In the genomic region with DNA sequence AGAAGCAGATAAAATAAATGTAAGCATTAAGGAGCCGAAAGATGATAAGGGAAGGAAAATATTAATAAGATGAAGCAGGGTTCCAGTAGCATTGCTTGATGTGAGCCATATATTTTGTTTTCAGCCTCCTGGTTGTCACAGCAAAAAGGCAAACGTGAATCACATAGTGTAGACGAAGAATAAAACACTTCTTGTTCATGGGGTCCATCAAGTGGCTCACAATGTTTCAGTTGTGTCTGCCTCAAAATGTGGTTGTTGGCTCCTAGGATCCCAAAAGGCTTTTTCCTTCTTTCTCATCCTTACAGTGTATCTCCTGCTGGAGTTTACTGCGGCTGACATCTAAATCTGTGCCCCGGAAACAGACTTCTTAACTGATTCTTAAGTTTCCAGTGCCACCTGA, we compare ENCODE assay signal across 23 cellular contexts.
DNase-seq lines count a peak whose midpoint lies in the region; ATAC-seq, FAIRE-seq and TF ChIP-seq lines count a peak whose summit lies in the region.
"Had no signal": no experiment of that assay in that cellular context is flagged by ENCODE, and none has a peak within 500 bp of the region (broad histone marks: within the 10 kb centered on the region; RNA-seq: fewer than 3 reads in every experiment).

No MANE protein-coding gene starts in this region.

- no peak overlapping the region for H3K4me3 Mint-ChIP-seq in osteocyte (ENCODE audit: unreplicated experiment)
- H3K4me3 Mint-ChIP-seq: CD4-positive, CD25-positive, alpha-beta regulatory T cell; GM23338; HFFc6 had no signal

- peaks cover 39% of the 10 kb centered on the region for H3K4me1 Mint-ChIP-seq in osteocyte (ENCODE audit: unreplicated experiment)

- H2BK12ac ChIP-seq in mesenchymal stem cell (ENCODE audit: low read length in 2 of 2) = no peak overlapping the region

- FAIRE-seq in K562 (lab: Jason Lieb, UNC) = peak; percentile 11
- FAIRE-seq: A204.1, HTR-8/SVneo had no signal

- H3K4me2 ChIP-seq in PC-9 (no peak overlapping the region), K562 (ENCODE audit: insufficient read depth, low read length) (no peak overlapping the region), mesenchymal stem cell (ENCODE audit: low read length, poor library complexity, severe bottlenecking) (no peak overlapping the region)
- H3K4me2 ChIP-seq: BLaER1, GM23338, KMS-11, SK-N-SH had no signal

- DNase-seq in PC-9 (no peak), K562 (ENCODE audit: extremely low read depth in 1 of 4, low spot score in 3 of 4) (no peak), mesenchymal stem cell (no peak), osteocyte (ENCODE audit: extremely low spot score, unreplicated experiment) (no peak), occipital lobe (lab: John Stamatoyannopoulos, UW) (no peak), NCI-H524 (lab: John Stamatoyannopoulos, UW) (no peak)
- no peak for DNase-seq in activated CD8-positive, alpha-beta memory T cell treated with anti-CD3 and anti-CD28 coated beads, Interleukin-2, amount 50 U/mL, for 48 hours
- DNase-seq: CD4-positive, CD25-positive, alpha-beta regulatory T cell; HFFc6; NCI-H1048; NCI-H1417 treated with DMSO at 0.1 percent for 48 hours; NCI-H1694 treated with DMSO at 0.1 percent for 48 hours; NCI-H2081; NCI-H2227 treated with DMSO at 0.1 percent for 48 hours; NCI-H69; SIG-M5; SK-N-SH had no signal

- peaks cover 66% of the 10 kb centered on the region for H3F3A ChIP-seq in PC-9 (ENCODE audit: insufficient read depth, low read depth)

- TF ChIP-seq RAD21 in K562 (CRISPR knock-in tag; conservative IDR thresholded peaks at IDR 0.05 in 1 of 2, IDR thresholded peaks at IDR 0.05 in 1 of 2) = no peak

- no peaks in the 10 kb centered on the region for H3K9me1 ChIP-seq in K562 (ENCODE audit: control insufficient read depth, insufficient read depth, low read length)

- no peaks in the 10 kb centered on the region for H3K27me3 Mint-ChIP-seq in osteocyte (ENCODE audit: unreplicated experiment)
- H3K27me3 Mint-ChIP-seq: CD4-positive, CD25-positive, alpha-beta regulatory T cell had no signal

- H3K79me2 ChIP-seq in PC-9 (ENCODE audit: low read depth) (peaks cover 97% of the 10 kb centered on the region), K562 (ENCODE audit: control insufficient read depth, insufficient read depth, low read length) (no peaks in the 10 kb centered on the region)

- no peak overlapping the region for H2BK120ac ChIP-seq in mesenchymal stem cell (ENCODE audit: low read depth, low read length)

- H3K27ac ChIP-seq in PC-9 = peak overlapping the region; percentile 4; the same call in 1 of the 2 replicates
- H3K27ac ChIP-seq in K562 (ENCODE audit: extremely low read depth, low read depth, low read length) = no peak overlapping the region
- peak overlapping the region; percentile 31 for H3K27ac ChIP-seq in mesenchymal stem cell (ENCODE audit: low read length, poor library complexity, severe bottlenecking)
- H3K27ac ChIP-seq: BLaER1, KMS-11 had no signal

- POLR2A ChIA-PET in PC-9 (lab: Charles Lee; ENCODE audit: unreplicated experiment) = no interaction called here
- POLR2A ChIA-PET in K562 (lab: Yijun Ruan, JAX) = no interaction called here

- H3K27ac Mint-ChIP-seq in osteocyte (ENCODE audit: unreplicated experiment) = peak overlapping the region; percentile 14
- H3K27ac Mint-ChIP-seq: CD4-positive, CD25-positive, alpha-beta regulatory T cell; GM23338; HFFc6 had no signal

- no TSS peak for BruUV-seq in PC-9 (replicated peaks; lab: Mats Ljungman, UMichigan)
- no TSS peak for BruUV-seq in K562 (replicated peaks; lab: Mats Ljungman, UMichigan)

- CTCF ChIA-PET in PC-9 (lab: Charles Lee) (no interaction called here), K562 (lab: Yijun Ruan, JAX; ENCODE audit: low intra/inter-chr PET ratio) (no interaction called here)

- H3K27me3 ChIP-seq in PC-9 (ENCODE audit: insufficient read depth, low read depth) (no peaks in the 10 kb centered on the region), K562 (ENCODE audit: control insufficient read depth in 2 of 2, insufficient read depth in 2 of 2, low read length in 2 of 2) (no peaks in the 10 kb centered on the region), mesenchymal stem cell (ENCODE audit: control insufficient read depth in 1 of 2, insufficient read depth in 1 of 2, low read length in 2 of 2) (no peaks in the 10 kb centered on the region)
- H3K27me3 ChIP-seq: BLaER1 had no signal

- H3K4me3 ChIP-seq in PC-9 = no peak overlapping the region
- no peak overlapping the region for H3K4me3 ChIP-seq in K562
- H3K4me3 ChIP-seq in mesenchymal stem cell (ENCODE audit: insufficient read depth in 1 of 2, low read depth in 1 of 2, low read length in 2 of 2) = no peak overlapping the region
- H3K4me3 ChIP-seq: BLaER1, GM23338, HAP-1 had no signal

- in situ Hi-C loops in K562 (cut with MboI) = no loop called here

- no peak overlapping the region for H2BK15ac ChIP-seq in mesenchymal stem cell (ENCODE audit: low read depth, poor library complexity, severe bottlenecking)

- H2AFZ ChIP-seq in PC-9 (no peak overlapping the region), K562 (ENCODE audit: low read depth, low read length) (no peak overlapping the region), mesenchymal stem cell (ENCODE audit: low read depth, low read length) (no peak overlapping the region)
- H2AFZ ChIP-seq: GM23338 had no signal

- no peak overlapping the region for H3K4ac ChIP-seq in mesenchymal stem cell (ENCODE audit: low read depth in 1 of 2, low read length in 2 of 2)

- H3K9me2 ChIP-seq in PC-9 (ENCODE audit: insufficient read depth) = no peaks in the 10 kb centered on the region
- H3K9me2 ChIP-seq: SK-N-SH had no signal

- H3K79me1 ChIP-seq in mesenchymal stem cell (replicated peaks; ENCODE audit: low read length, poor library complexity, severe bottlenecking) = peaks cover 10% of the 10 kb centered on the region

- TF ChIP-seq CTCF in PC-9 (conservative IDR thresholded peaks at IDR 0.05) (no peak), K562 (IDR thresholded peaks at IDR 0.05 in 2 of 3, conservative IDR thresholded peaks at IDR 0.05 in 1 of 3; ENCODE audit: insufficient read depth in 2 of 3, low read depth in 1 of 3, low read length in 3 of 3) (no peak), osteocyte (IDR thresholded peaks at IDR 0.05) (no peak)

- H3K18ac ChIP-seq in mesenchymal stem cell (ENCODE audit: low read depth in 1 of 2, low read length in 2 of 2) = no peak overlapping the region

- H3K14ac ChIP-seq in mesenchymal stem cell (ENCODE audit: low read length in 2 of 2) = no peak overlapping the region

- WGBS in K562 (ENCODE audit: insufficient coverage, low coverage, missing lambda C conversion rate) = 86% methylated on average over 5 of the region's 5 CpGs
- WGBS in mesenchymal stem cell = 91% methylated on average over 5 of the region's 5 CpGs

- intact Hi-C loops in PC-9 (cut with micrococcal nuclease; ENCODE audit: unreplicated experiment) = no loop called here
- intact Hi-C loops in K562 (cut with micrococcal nuclease) = no loop called here

- no peak overlapping the region for H2BK5ac ChIP-seq in mesenchymal stem cell (ENCODE audit: low read depth, low read length, poor library complexity, severe bottlenecking)

- H3K9ac ChIP-seq in K562 (ENCODE audit: insufficient read depth in 1 of 2, low read depth in 2 of 2, low read length in 2 of 2) = no peak overlapping the region
- H3K9ac ChIP-seq in mesenchymal stem cell (ENCODE audit: low read length) = no peak overlapping the region
- H3K9ac ChIP-seq: BLaER1, KMS-11, SK-N-SH had no signal

- TF ChIP-seq EP300 in K562 (IDR thresholded peaks at IDR 0.05; ENCODE audit: low read length) = no peak

- no peak for TF ChIP-seq POLR2A in K562 (conservative IDR thresholded peaks at IDR 0.05)

- no peaks in the 10 kb centered on the region for H3K9me3 ChIP-seq in PC-9 (ENCODE audit: insufficient read depth, low read depth)
- H3K9me3 ChIP-seq in K562 (replicated peaks; ENCODE audit: control insufficient read depth, insufficient read depth, low read depth, low read length) = no peaks in the 10 kb centered on the region
- H3K9me3 ChIP-seq in mesenchymal stem cell (ENCODE audit: control insufficient read depth, low read length) = no peaks in the 10 kb centered on the region
- H3K9me3 ChIP-seq: BLaER1, HAP-1, SK-N-SH had no signal

- no peak overlapping the region for H3K23ac ChIP-seq in mesenchymal stem cell (ENCODE audit: low read length in 2 of 2)

- H4K91ac ChIP-seq in mesenchymal stem cell (ENCODE audit: low read length) = no peak overlapping the region

- H3K36me3 ChIP-seq in PC-9 (ENCODE audit: low read depth) (peaks cover 92% of the 10 kb centered on the region), K562 (ENCODE audit: control insufficient read depth, insufficient read depth, low read length) (peaks cover 48% of the 10 kb centered on the region), mesenchymal stem cell (ENCODE audit: control insufficient read depth in 1 of 2, insufficient read depth in 2 of 2, low read depth in 1 of 2, low read length in 2 of 2) (peaks cover 11 to 64% of the 10 kb centered on the region in 2 experiments)
- H3K36me3 ChIP-seq: HAP-1 had no signal

- no peak overlapping the region for H4K8ac ChIP-seq in mesenchymal stem cell (ENCODE audit: low read length)

- H4K20me1 ChIP-seq in PC-9 (ENCODE audit: insufficient read depth) (peaks cover 12% of the 10 kb centered on the region; the same call in 1 of the 2 replicates), K562 (replicated peaks; ENCODE audit: control insufficient read depth, insufficient read depth, low read length) (no peaks in the 10 kb centered on the region)
- H4K20me1 ChIP-seq: BLaER1 had no signal

- no peaks in the 10 kb centered on the region for H3K9me3 Mint-ChIP-seq in osteocyte (ENCODE audit: unreplicated experiment)
- H3K9me3 Mint-ChIP-seq: GM23338, HFFc6 had no signal

- H2AK5ac ChIP-seq in mesenchymal stem cell (ENCODE audit: low read length, severe bottlenecking) = no peak overlapping the region

- H3K36me3 Mint-ChIP-seq in osteocyte (ENCODE audit: unreplicated experiment) = peaks cover 45% of the 10 kb centered on the region

- peaks cover 32% of the 10 kb centered on the region for H3K4me1 ChIP-seq in PC-9 (replicated peaks; ENCODE audit: insufficient read depth)
- H3K4me1 ChIP-seq in K562 (replicated peaks in 1 of 2; ENCODE audit: control insufficient read depth in 2 of 2, insufficient read depth in 2 of 2, low read length in 2 of 2) = no peaks in the 10 kb centered on the region; a peak in 1 of 5 replicates
- H3K4me1 ChIP-seq in mesenchymal stem cell (ENCODE audit: control insufficient read depth, insufficient read depth, low read depth, low read length) = peaks cover 5% of the 10 kb centered on the region
- H3K4me1 ChIP-seq: BLaER1, HAP-1 had no signal

- ATAC-seq in K562 = no peak
- ATAC-seq: GM23338 had no signal

TF ChIP-seq in K562, 482 proteins besides CTCF, POLR2A, EP300 and RAD21:
- TF ChIP-seq DIDO1 (tag; IDR thresholded peaks at IDR 0.05; ENCODE audit: low read depth) = no peak
- no peak for TF ChIP-seq WHSC1 (IDR thresholded peaks at IDR 0.05; ENCODE audit: low read length)
- TF ChIP-seq ERF (CRISPR knock-in tag; IDR thresholded peaks at IDR 0.05) = no peak
- TF ChIP-seq KLF10 (CRISPR knock-in tag; IDR thresholded peaks at IDR 0.05) = no peak
TF ChIP-seq in K562: peak in this region for 0.
